In the genomic region with DNA sequence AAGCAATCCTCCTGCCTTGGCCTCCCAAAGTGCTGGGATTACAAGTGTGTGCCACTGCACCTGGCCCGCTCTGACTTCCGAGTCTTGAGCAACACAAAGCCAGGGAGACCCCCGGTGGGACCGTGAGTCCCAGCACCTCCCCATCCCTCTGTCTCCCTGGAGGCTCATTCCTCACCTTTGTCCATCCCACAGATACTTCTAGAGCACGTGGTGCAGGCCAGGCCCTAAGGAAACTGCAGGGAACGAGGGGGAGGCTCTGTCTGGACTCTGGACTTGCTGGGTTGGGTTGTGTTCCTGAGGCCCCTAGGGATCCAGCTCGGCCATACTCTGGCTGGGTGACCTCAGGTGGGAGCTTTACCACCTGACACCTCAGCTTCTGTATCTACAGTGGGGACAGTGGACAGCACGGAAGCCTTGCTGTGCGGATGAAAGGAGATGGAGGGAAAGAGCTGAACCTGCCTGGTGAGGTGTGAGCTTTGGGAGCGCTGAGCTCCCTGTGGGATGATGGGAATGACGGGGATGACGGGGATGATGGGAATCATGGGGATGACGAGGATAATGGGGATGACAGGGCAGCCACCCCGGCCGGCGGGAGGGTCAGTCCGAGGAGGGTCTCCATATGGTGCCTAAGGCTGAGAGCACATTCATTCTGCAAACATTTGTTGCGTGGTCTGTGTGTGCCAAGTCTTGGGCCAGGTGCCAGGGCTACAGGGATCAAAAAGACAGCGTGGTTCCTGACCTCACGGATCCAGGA, we compare ENCODE assay signal across 1 cellular context.
A peak's percentile ranks its signal among the peaks of the same experiment; 100 is the strongest.
TF ChIP-seq lines count a peak whose summit lies in the region.

No MANE protein-coding gene starts in this region.

TF ChIP-seq in HepG2, 621 proteins besides CTCF, POLR2A, EP300 and RAD21 (continued from another document):
- TF ChIP-seq MAX (IDR thresholded peaks at IDR 0.05): peak; percentile 79
- 0 out of 2 replicates have a peak, but pooled peaks have one; percentile 33 for TF ChIP-seq FOXC1 (CRISPR knock-in tag; IDR thresholded peaks at IDR 0.05; ENCODE audit: borderline replicate concordance)
- peak; percentile 52; the same call in 1 of the 2 replicates for TF ChIP-seq HDAC1 (CRISPR knock-in tag; IDR thresholded peaks at IDR 0.05)
- 0 out of 2 replicates have a peak, but pooled peaks have one; percentile 22 for TF ChIP-seq SAP130 (CRISPR knock-in tag; IDR thresholded peaks at IDR 0.05; ENCODE audit: low read depth)
- 0 out of 2 replicates have a peak, but pooled peaks have one; percentile 51 for TF ChIP-seq ZNF274 (CRISPR knock-in tag; IDR thresholded peaks at IDR 0.05)
- TF ChIP-seq ZNF547 (CRISPR knock-in tag; IDR thresholded peaks at IDR 0.05): 0 out of 2 replicates have a peak, but pooled peaks have one; percentile 58
- TF ChIP-seq PHF20 (CRISPR knock-in tag; IDR thresholded peaks at IDR 0.05): no peak
- TF ChIP-seq ZSCAN12 (CRISPR knock-in tag; IDR thresholded peaks at IDR 0.05): no peak
- TF ChIP-seq, protein P1, sequence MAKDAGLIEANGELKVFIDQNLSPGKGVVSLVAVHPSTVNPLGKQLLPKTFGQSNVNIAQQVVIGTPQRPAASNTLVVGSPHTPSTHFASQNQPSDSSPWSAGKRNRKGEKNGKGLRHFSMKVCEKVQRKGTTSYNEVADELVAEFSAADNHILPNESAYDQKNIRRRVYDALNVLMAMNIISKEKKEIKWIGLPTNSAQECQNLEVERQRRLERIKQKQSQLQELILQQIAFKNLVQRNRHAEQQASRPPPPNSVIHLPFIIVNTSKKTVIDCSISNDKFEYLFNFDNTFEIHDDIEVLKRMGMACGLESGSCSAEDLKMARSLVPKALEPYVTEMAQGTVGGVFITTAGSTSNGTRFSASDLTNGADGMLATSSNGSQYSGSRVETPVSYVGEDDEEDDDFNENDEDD (CRISPR knock-in tag; IDR thresholded peaks at IDR 0.05; ENCODE audit: borderline replicate concordance): 0 out of 2 replicates have a peak, but pooled peaks have one; percentile 15
- TF ChIP-seq ZNF350 (CRISPR knock-in tag; IDR thresholded peaks at IDR 0.05; ENCODE audit: borderline replicate concordance, low read depth): peak; percentile 13; the same call in 1 of the 2 replicates
- TF ChIP-seq ZFY (CRISPR knock-in tag; IDR thresholded peaks at IDR 0.05): peak; percentile 33; the same call in 1 of the 2 replicates
- TF ChIP-seq HNF4G (IDR thresholded peaks at IDR 0.05; ENCODE audit: borderline replicate concordance, low read depth, low read length): 0 out of 2 replicates have a peak, but pooled peaks have one; percentile 7
- TF ChIP-seq HNF4G (CRISPR knock-in tag; IDR thresholded peaks at IDR 0.05; ENCODE audit: borderline replicate concordance, low read depth): no peak
- peak; percentile 64 for TF ChIP-seq ZFX (CRISPR knock-in tag; IDR thresholded peaks at IDR 0.05; ENCODE audit: low read depth)
- TF ChIP-seq PAXIP1 (CRISPR knock-in tag; conservative IDR thresholded peaks at IDR 0.05): 0 out of 2 replicates have a peak, but pooled peaks have one; percentile 24
- TF ChIP-seq ZNF263 (CRISPR knock-in tag; IDR thresholded peaks at IDR 0.05): peak; percentile 70
- peak; percentile 68 for TF ChIP-seq HNF4A (CRISPR knock-in tag; IDR thresholded peaks at IDR 0.05)
- TF ChIP-seq CREB1 (IDR thresholded peaks at IDR 0.05): peak; percentile 70
- TF ChIP-seq CREB1 (CRISPR knock-in tag; IDR thresholded peaks at IDR 0.05): no peak
- TF ChIP-seq, protein P2, sequence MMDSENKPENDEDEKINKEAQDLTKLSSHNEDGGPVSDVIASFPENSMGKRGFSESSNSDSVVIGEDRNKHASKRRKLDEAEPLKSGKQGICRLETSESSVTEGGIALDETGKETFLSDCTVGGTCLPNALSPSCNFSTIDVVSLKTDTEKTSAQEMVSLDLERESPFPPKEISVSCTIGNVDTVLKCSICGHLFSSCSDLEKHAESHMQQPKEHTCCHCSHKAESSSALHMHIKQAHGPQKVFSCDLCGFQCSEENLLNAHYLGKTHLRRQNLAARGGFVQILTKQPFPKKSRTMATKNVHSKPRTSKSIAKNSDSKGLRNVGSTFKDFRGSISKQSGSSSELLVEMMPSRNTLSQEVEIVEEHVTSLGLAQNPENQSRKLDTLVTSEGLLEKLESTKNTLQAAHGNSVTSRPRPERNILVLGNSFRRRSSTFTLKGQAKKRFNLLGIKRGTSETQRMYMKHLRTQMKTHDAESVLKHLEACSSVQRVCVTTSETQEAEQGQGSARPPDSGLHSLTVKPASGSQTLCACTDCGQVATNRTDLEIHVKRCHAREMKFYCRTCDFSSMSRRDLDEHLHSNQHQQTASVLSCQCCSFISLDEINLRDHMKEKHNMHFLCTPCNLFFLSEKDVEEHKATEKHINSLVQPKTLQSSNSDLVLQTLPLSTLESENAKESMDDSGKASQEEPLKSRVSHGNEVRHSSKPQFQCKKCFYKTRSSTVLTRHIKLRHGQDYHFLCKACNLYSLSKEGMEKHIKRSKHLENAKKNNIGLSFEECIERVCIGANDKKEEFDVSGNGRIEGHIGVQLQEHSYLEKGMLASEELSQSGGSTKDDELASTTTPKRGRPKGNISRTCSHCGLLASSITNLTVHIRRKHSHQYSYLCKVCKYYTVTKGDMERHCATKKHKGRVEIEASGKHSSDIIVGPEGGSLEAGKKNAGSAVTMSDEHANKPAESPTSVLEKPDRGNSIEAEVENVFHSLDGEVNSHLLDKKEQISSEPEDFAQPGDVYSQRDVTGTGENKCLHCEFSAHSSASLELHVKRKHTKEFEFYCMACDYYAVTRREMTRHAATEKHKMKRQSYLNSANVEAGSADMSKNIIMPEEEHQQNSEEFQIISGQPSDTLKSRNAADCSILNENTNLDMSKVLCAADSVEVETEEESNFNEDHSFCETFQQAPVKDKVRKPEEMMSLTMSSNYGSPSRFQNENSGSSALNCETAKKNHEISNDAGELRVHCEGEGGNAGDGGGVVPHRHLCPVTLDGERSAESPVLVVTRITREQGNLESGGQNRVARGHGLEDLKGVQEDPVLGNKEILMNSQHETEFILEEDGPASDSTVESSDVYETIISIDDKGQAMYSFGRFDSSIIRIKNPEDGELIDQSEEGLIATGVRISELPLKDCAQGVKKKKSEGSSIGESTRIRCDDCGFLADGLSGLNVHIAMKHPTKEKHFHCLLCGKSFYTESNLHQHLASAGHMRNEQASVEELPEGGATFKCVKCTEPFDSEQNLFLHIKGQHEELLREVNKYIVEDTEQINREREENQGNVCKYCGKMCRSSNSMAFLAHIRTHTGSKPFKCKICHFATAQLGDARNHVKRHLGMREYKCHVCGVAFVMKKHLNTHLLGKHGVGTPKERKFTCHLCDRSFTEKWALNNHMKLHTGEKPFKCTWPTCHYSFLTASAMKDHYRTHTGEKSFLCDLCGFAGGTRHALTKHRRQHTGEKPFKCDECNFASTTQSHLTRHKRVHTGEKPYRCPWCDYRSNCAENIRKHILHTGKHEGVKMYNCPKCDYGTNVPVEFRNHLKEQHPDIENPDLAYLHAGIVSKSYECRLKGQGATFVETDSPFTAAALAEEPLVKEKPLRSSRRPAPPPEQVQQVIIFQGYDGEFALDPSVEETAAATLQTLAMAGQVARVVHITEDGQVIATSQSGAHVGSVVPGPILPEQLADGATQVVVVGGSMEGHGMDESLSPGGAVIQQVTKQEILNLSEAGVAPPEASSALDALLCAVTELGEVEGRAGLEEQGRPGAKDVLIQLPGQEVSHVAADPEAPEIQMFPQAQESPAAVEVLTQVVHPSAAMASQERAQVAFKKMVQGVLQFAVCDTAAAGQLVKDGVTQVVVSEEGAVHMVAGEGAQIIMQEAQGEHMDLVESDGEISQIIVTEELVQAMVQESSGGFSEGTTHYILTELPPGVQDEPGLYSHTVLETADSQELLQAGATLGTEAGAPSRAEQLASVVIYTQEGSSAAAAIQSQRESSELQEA (CRISPR knock-in tag; IDR thresholded peaks at IDR 0.05; ENCODE audit: not compliant biosample characterization): peak; percentile 3
- TF ChIP-seq, protein P3, sequence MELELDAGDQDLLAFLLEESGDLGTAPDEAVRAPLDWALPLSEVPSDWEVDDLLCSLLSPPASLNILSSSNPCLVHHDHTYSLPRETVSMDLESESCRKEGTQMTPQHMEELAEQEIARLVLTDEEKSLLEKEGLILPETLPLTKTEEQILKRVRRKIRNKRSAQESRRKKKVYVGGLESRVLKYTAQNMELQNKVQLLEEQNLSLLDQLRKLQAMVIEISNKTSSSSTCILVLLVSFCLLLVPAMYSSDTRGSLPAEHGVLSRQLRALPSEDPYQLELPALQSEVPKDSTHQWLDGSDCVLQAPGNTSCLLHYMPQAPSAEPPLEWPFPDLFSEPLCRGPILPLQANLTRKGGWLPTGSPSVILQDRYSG (CRISPR knock-in tag; IDR thresholded peaks at IDR 0.05): no peak
- TF ChIP-seq SALL1 (CRISPR knock-in tag; IDR thresholded peaks at IDR 0.05): 0 out of 2 replicates have a peak, but pooled peaks have one; percentile 39
- no peak for TF ChIP-seq ZNF496 (CRISPR knock-in tag; IDR thresholded peaks at IDR 0.05; ENCODE audit: insufficient replicate concordance)
- peak; percentile 35; the same call in 1 of the 2 replicates for TF ChIP-seq ARID4A (CRISPR knock-in tag; IDR thresholded peaks at IDR 0.05; ENCODE audit: borderline replicate concordance)
- TF ChIP-seq HNF1B (CRISPR knock-in tag; IDR thresholded peaks at IDR 0.05): peak; percentile 51; the same call in 1 of the 2 replicates
TF ChIP-seq in HepG2: peak in this region for 29.
